Comparison of ENCODE assay signal across 8 cellular contexts in the genomic region with DNA sequence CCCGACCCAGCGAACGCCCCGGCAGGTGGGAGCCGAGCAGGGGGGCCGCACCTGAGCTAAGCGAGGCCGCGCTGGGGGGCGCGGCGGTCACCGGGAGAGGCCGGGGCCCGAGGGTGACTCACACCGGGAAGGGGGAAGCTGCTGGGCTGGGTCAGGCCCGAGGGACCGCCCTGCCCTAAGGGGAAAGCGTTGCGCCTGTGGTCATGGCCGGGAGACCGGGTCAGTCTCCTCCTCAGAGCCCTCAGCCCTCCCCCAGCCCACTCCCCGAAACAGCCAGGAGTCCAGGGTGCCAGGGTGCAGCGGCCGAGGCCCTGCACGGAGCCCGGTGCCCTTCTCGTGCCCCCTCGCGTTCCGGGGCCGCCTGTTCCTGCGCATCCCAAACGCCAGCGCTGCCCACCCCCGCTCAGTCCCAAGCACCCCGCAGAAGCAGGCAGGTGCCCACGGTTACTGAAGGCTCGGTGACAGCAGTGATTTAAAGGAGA. TPM values are rescaled to one million over a fixed set of nuclear protein-coding genes. Genes with fewer than 3 reads are reported as not detected.
DNase-seq lines count a peak whose midpoint lies in the region; ATAC-seq, FAIRE-seq and TF ChIP-seq lines count a peak whose summit lies in the region.

No MANE protein-coding gene starts in this region.

- no peak for TF ChIP-seq CTCF in BE2C (IDR thresholded peaks at IDR 0.05; ENCODE audit: low read depth, low read length)
- no peak for TF ChIP-seq CTCF in WI38 (IDR thresholded peaks at IDR 0.05; ENCODE audit: low read depth, low read length)

- H3K9me3 ChIP-seq in BE2C (no peaks in the 10 kb centered on the region), iPS DF 6.9 (ENCODE audit: control insufficient read depth, insufficient read depth, low read length) (no peaks in the 10 kb centered on the region)

- H3K4me1 ChIP-seq in BE2C (peaks cover 10% of the 10 kb centered on the region), iPS DF 6.9 (ENCODE audit: control insufficient read depth, insufficient read depth, low read length) (no peaks in the 10 kb centered on the region)

- no peaks in the 10 kb centered on the region for H3K27me3 ChIP-seq in BE2C
- H3K27me3 ChIP-seq in iPS DF 6.9 (ENCODE audit: control insufficient read depth, insufficient read depth, low read length): no peaks in the 10 kb centered on the region

- H3K27ac ChIP-seq in iPS DF 6.9 (ENCODE audit: low read length): no peak overlapping the region

- peak overlapping the region; percentile 48 for H3K4me3 Mint-ChIP-seq in stimulated activated memory B cell treated with anti-CD40 and anti-IgM and Interleukin-4, amounts not matched to agents 10 μg/mL and 1 μg/mL and 100 μg/mL, for 72 hours

- H3K27me3 Mint-ChIP-seq in stimulated activated memory B cell treated with anti-CD40 and anti-IgM and Interleukin-4, amounts not matched to agents 10 μg/mL and 1 μg/mL and 100 μg/mL, for 72 hours: no peaks in the 10 kb centered on the region

- H3K4me3 ChIP-seq in BE2C (ENCODE audit: low read depth, low read length) (no peak overlapping the region), WI38 (ENCODE audit: low read depth, low read length) (peak overlapping the region; percentile 71; the same call in 1 of the 2 replicates), iPS DF 6.9 (ENCODE audit: low read length) (peak overlapping the region; percentile 38)

- WGBS in iPS DF 6.9 (ENCODE audit: insufficient coverage, insufficient read length): no CpG with 5 or more reads among the region's 39 CpGs

- no peaks in the 10 kb centered on the region for H3K9me3 Mint-ChIP-seq in stimulated activated memory B cell treated with anti-CD40 and anti-IgM and Interleukin-4, amounts not matched to agents 10 μg/mL and 1 μg/mL and 100 μg/mL, for 72 hours

- no peaks in the 10 kb centered on the region for H3K36me3 Mint-ChIP-seq in stimulated activated memory B cell treated with anti-CD40 and anti-IgM and Interleukin-4, amounts not matched to agents 10 μg/mL and 1 μg/mL and 100 μg/mL, for 72 hours

- peak; percentile 8 for DNase-seq in BE2C
- peak; percentile 93 for DNase-seq in H54 (ENCODE audit: insufficient read length, low spot score)
- no peak for DNase-seq in iPS DF 6.9 (ENCODE audit: low read depth, low spot score)
- no peak for DNase-seq in DMS153 (lab: John Stamatoyannopoulos, UW)
- DNase-seq in amniotic stem cell (lab: John Stamatoyannopoulos, UW): no peak
- no peak for DNase-seq in NCI-H2081 (lab: John Stamatoyannopoulos, UW)

- ATAC-seq in stimulated activated memory B cell treated with anti-CD40 and anti-IgM and Interleukin-4, amounts not matched to agents 10 μg/mL and 1 μg/mL and 100 μg/mL, for 72 hours: peak; percentile 41

- TF ChIP-seq POLR2A in H54 (IDR thresholded peaks at IDR 0.05; ENCODE audit: low read depth, low read length): no peak

- H3K36me3 ChIP-seq in BE2C (no peaks in the 10 kb centered on the region), iPS DF 6.9 (ENCODE audit: control insufficient read depth, insufficient read depth, low read length) (no peaks in the 10 kb centered on the region)

- peak; percentile 70 for FAIRE-seq in H54 (lab: Jason Lieb, UNC)

- peaks cover 16% of the 10 kb centered on the region for H3K4me1 Mint-ChIP-seq in stimulated activated memory B cell treated with anti-CD40 and anti-IgM and Interleukin-4, amounts not matched to agents 10 μg/mL and 1 μg/mL and 100 μg/mL, for 72 hours

- peak overlapping the region; percentile 54 for H3K27ac Mint-ChIP-seq in stimulated activated memory B cell treated with anti-CD40 and anti-IgM and Interleukin-4, amounts not matched to agents 10 μg/mL and 1 μg/mL and 100 μg/mL, for 72 hours

RNA-seq across cellular contexts. Expression of gene NOXA1, which starts 0.7 kb away (rescaled TPM):
- not detected for polyA plus RNA-seq in BE2C (2012; ENCODE audit: insufficient read depth, insufficient read length, low read depth)

RNA-seq across cellular contexts. Expression of gene EXD3, which starts 0.9 kb away (rescaled TPM):
- polyA plus RNA-seq in BE2C (2012; ENCODE audit: insufficient read depth, insufficient read length, low read depth): 22.0 TPM

RNA-seq across cellular contexts. Expression of gene ENTPD8, which starts 17.3 kb away (rescaled TPM):
- polyA plus RNA-seq in BE2C (2012; ENCODE audit: insufficient read depth, insufficient read length, low read depth): 0.20 TPM

RNA-seq across cellular contexts. Expression of gene NSMF, which starts 35.3 kb away (rescaled TPM):
- 457 TPM for polyA plus RNA-seq in BE2C (2012; ENCODE audit: insufficient read depth, insufficient read length, low read depth)

Comparison
In these comparisons a context has a peak if more than half of its experiments do, and no peak if none do; other contexts are left out.
1. DNase-seq: peak in BE2C (single experiment) and H54 (single experiment); none in iPS DF 6.9 (single experiment), DMS153 (single experiment), amniotic stem cell (single experiment) and NCI-H2081 (0 of 2).